ENCODE assay signal across 37 cellular contexts in genomic region chr7:87495366-87495765, GRCh38. TPM values are rescaled to one million over a fixed set of nuclear protein-coding genes. Genes with fewer than 3 reads are reported as not detected.
"Had no signal": no experiment of that assay in that cellular context is flagged by ENCODE, and none has a peak within 500 bp of the region (broad histone marks: within the 10 kb centered on the region; RNA-seq: fewer than 3 reads in every experiment).

No MANE protein-coding gene starts in this region.

- H3K4me3 ChIP-seq: adrenal gland, ascending aorta, body of pancreas, breast epithelium, cardiac muscle cell had no signal

- FAIRE-seq: astrocyte, bronchial epithelial cell had no signal

- DNase-seq: activated effector memory CD4-positive, alpha-beta T cell treated with anti-CD3 and anti-CD28 coated beads, Interleukin-2, amount 50 U/mL, for 16 hours; activated effector memory CD4-positive, alpha-beta T cell treated with Interleukin-2 at 50 U/mL for 16 hours; activated gamma-delta T cell; activated gamma-delta T cell treated with Interleukin-2 at 50 U/mL for 16 hours; activated naive CD4-positive, alpha-beta T cell; activated naive CD4-positive, alpha-beta T cell treated with anti-CD3 and anti-CD28 coated beads for 36 hours; activated naive CD4-positive, alpha-beta T cell treated with anti-CD3 and anti-CD28 coated beads, Interleukin-2, amount 10 ng/mL, durations not matched to agents 7 days and 5 days; activated naive CD4-positive, alpha-beta T cell treated with anti-CD3 and anti-CD28 coated beads, Interleukin-2, amount 50 U/mL, for 16 hours; activated naive CD4-positive, alpha-beta T cell treated with Interleukin-2 at 50 U/mL for 16 hours; activated naive CD8-positive, alpha-beta T cell treated with anti-CD3 and anti-CD28 coated beads for 36 hours; activated naive CD8-positive, alpha-beta T cell treated with anti-CD3 and anti-CD28 coated beads, Interleukin-2, amount 10 ng/mL, durations not matched to agents 7 days and 5 days; activated naive CD8-positive, alpha-beta T cell treated with anti-CD3 and anti-CD28 coated beads, Interleukin-2, amount 50 U/mL, for 24 hours; activated T-cell treated with anti-CD3 and anti-CD28 coated beads for 4 hours; activated T-cell treated with anti-CD3 and anti-CD28 coated beads, Interleukin-2, amount 50 U/mL, for 1 hour; activated T-cell treated with anti-CD3 and anti-CD28 coated beads, Interleukin-2, amount 50 U/mL, for 24 hours; activated T-cell treated with anti-CD3 and anti-CD28 coated beads, Interleukin-2, amount 50 U/mL, for 4 hours; activated T-cell treated with anti-CD3 and anti-CD28 coated beads, Interleukin-2, amount 50 U/mL, for 48 hours; activated T-cell treated with anti-CD3 and anti-CD28 coated beads, Interleukin-2, amount 50 U/mL, for 72 hours; adrenal gland; amniotic stem cell; amygdala; anterior cingulate cortex; aorta; body of pancreas; brain microvascular endothelial cell; caudate nucleus; central memory CD4-positive, alpha-beta T cell; cerebellar nuclear complex had no signal

- H3K4me1 ChIP-seq: ascending aorta, body of pancreas, breast epithelium had no signal

- H3K27me3 ChIP-seq: adrenal gland, ascending aorta, body of pancreas, brain microvascular endothelial cell, breast epithelium, cardiac muscle cell had no signal

- H3K27ac ChIP-seq: adrenal gland, ascending aorta, body of pancreas, brain microvascular endothelial cell, breast epithelium, cardiac muscle cell had no signal

- H3K9me3 ChIP-seq: adrenal gland, ascending aorta, body of pancreas, breast epithelium had no signal

- ATAC-seq: activated naive CD4-positive, alpha-beta T cell treated with anti-CD3 and anti-CD28 coated beads, Interleukin-2, amount 50 U/mL, for 72 hours; activated naive CD8-positive, alpha-beta T cell treated with anti-CD3 and anti-CD28 coated beads, Interleukin-2, amount 50 U/mL, for 24 hours; activated T-cell treated with anti-CD3 and anti-CD28 coated beads, Interleukin-2, amount 50 U/mL, for 4 hours; activated T-cell treated with anti-CD3 and anti-CD28 coated beads, Interleukin-2, amount 50 U/mL, for 72 hours; activated T-helper 17 cell treated with anti-CD3 and anti-CD28 coated beads, Interleukin-2, amount 50 U/mL, for 72 hours; body of pancreas had no signal

- H3K36me3 ChIP-seq: adrenal gland, ascending aorta, brain microvascular endothelial cell, breast epithelium, cardiac muscle cell had no signal

RNA-seq across cellular contexts. Expression of gene ABCB4, which starts 19.9 kb away (rescaled TPM):
- total RNA-seq: activated naive CD4-positive, alpha-beta T cell treated with anti-CD3 and anti-CD28 coated beads for 36 hours; activated naive CD4-positive, alpha-beta T cell treated with anti-CD3 and anti-CD28 coated beads, Interleukin-2, amount 50 U/mL, for 72 hours; activated T-helper 1 cell treated with anti-CD3 and anti-CD28 coated beads, Interleukin-12 subunit alpha, Interleukin-12 subunit beta, Interleukin-2, Interleukin-4 antibody, amounts not matched to agents 30 ng/mL and 10 ng/mL and 1 ng/mL, durations not matched to agents 14 hours and 24 hours and 36 hours; activated T-helper 17 cell treated with anti-CD3 and anti-CD28 coated beads, Interleukin-2, amount 50 U/mL, for 72 hours; activated T-helper 2 cell treated with anti-CD3 and anti-CD28 coated beads, Interferon-gamma antibody, Interleukin-2, Interleukin-4, amounts not matched to agents 10 μg/mL and 5 μg/mL and 100 μg/mL, durations not matched to agents 14 hours and 24 hours and 36 hours; ascending aorta; bronchial epithelial cell had no signal
